ENCODE assay signal across 23 cellular contexts in the genomic region with DNA sequence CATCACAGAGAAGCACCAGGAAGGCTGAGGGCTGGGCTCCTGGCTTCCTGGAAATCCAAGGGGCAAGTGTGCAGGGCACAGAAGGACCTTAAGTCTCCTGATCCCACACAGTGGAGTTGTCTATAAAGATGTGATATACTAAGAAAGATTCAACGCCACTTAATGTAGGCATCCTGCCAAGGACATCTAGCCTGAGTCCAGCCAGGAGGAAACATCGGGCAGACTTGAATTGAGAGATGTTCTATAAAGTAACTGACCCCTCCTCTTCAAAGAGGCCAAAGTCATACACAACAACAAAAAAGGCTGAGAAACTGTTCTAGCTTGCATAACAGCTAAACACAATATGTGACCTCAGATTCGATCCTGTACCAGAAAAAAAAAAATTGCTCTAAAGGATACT.
"Had no signal": no experiment of that assay in that cellular context is flagged by ENCODE, and none has a peak within 500 bp of the region (broad histone marks: within the 10 kb centered on the region; RNA-seq: fewer than 3 reads in every experiment).

No MANE protein-coding gene starts in this region.

- H3K27ac ChIP-seq: left lung, ovary, right atrium auricular region, right lobe of liver, testis, thyroid gland, transverse colon, upper lobe of left lung, vagina had no signal

- H3K4me2 ChIP-seq: smooth muscle cell had no signal

- H3K27me3 ChIP-seq: left lung, ovary, right atrium auricular region, testis, thyroid gland, transverse colon, upper lobe of left lung, vagina had no signal

- DNase-seq: hypothalamus; immature natural killer cell; kidney; left colon; left lung; naive thymus-derived CD8-positive, alpha-beta T cell; nucleus accumbens; ovary; right lobe of liver; stimulated activated CD4-positive, alpha-beta T cell treated with anti-CD3 and anti-CD28 coated beads, Interleukin-1b, Interleukin-23, amount 100 ng/mL, for 48 hours; stimulated activated CD4-positive, alpha-beta T cell treated with anti-CD3 and anti-CD28 coated beads, Interleukin-2, amount 100 ng/mL, for 48 hours; stimulated activated CD4-positive, alpha-beta T cell treated with anti-CD3 and anti-CD28 coated beads, Interleukin-4, amount 100 ng/mL, for 4 hours; stimulated activated CD8-positive, alpha-beta memory T cell treated with anti-CD3 and anti-CD28 coated beads, Interleukin-4, amount 100 ng/mL, for 48 hours; stimulated activated naive CD4-positive, alpha-beta T cell treated with Interleukin-2 at 50 U/mL for 16 hours; stimulated activated naive CD8-positive, alpha-beta T cell treated with anti-CD3 and anti-CD28 coated beads, Interleukin-15, amount 100 ng/mL, for 72 hours; testis; thyroid gland; transverse colon; upper lobe of left lung had no signal

- H3K4me1 ChIP-seq: left lung, right atrium auricular region, right lobe of liver, testis, thyroid gland, transverse colon, upper lobe of left lung, vagina had no signal

- H3K36me3 ChIP-seq: left lung, ovary, right atrium auricular region, right lobe of liver, thyroid gland, transverse colon, upper lobe of left lung, vagina had no signal

- H3K4me3 ChIP-seq: left lung, lung, ovary, right atrium auricular region, right lobe of liver, smooth muscle cell, testis, thyroid gland, transverse colon, upper lobe of left lung, vagina had no signal

- H3K9me3 ChIP-seq: left lung, ovary, right atrium auricular region, right lobe of liver, testis, thyroid gland, transverse colon, upper lobe of left lung, vagina had no signal
